ENCODE assay signal across 21 cellular contexts in the genomic region with DNA sequence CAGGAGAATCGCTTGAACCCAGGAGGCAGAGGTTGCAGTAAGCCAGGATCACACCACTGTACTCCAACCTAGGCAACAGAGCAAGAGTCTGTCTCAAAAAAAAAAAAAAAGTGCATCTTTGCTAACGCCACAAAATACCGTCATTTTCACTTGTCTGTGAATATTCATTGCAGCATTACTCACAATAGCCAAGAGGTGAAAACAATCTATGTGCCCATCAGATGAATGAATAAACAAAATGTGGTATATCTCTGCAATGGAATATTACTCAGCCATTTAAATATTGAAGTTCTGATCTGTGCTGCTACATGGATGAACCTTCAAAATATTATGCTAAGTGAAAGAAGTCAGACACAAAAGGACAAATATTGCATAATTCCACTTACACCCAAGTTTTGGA. TPM values are rescaled to one million over a fixed set of nuclear protein-coding genes. Genes with fewer than 3 reads are reported as not detected.
A peak's percentile ranks its signal among the peaks of the same experiment; 100 is the strongest.
DNase-seq lines count a peak whose midpoint lies in the region; ATAC-seq and TF ChIP-seq lines count a peak whose summit lies in the region.
"Had no signal": no experiment of that assay in that cellular context is flagged by ENCODE, and none has a peak within 500 bp of the region (broad histone marks: within the 10 kb centered on the region; RNA-seq: fewer than 3 reads in every experiment).

No MANE protein-coding gene starts in this region.

- H3K18ac ChIP-seq in trophoblast cell (ENCODE audit: low read length) = no peak overlapping the region

- H3K9me3 ChIP-seq in HCT116 (ENCODE audit: control insufficient read depth in 1 of 2, insufficient read depth in 1 of 2, low read depth in 1 of 2, low read length in 2 of 2) = peaks cover 5 to 10% of the 10 kb centered on the region in 2 experiments; a peak in 1 of 4 replicates
- no peaks in the 10 kb centered on the region for H3K9me3 ChIP-seq in trophoblast cell (ENCODE audit: insufficient read depth, low read depth, low read length)
- H3K9me3 ChIP-seq: lower lobe of right lung, stomach, thyroid gland had no signal

- POLR2A ChIA-PET in activated CD8-positive, alpha-beta T cell treated with anti-CD3 and anti-CD28 coated beads for 36 hours (lab: Charles Lee) = interaction anchor here (1.6 to 3.6 kb wide), 2 partner anchors 9 to 11 kb away, joined by 4 to 26 read pairs; a partner anchor contains a TSS
- POLR2A ChIA-PET in activated CD8-positive, alpha-beta T cell treated with anti-CD3 and anti-CD28 coated beads, Interleukin-2, amount 10 ng/mL, durations not matched to agents 7 days and 5 days (lab: Charles Lee) = no interaction called here
- POLR2A ChIA-PET in HCT116 (lab: Charles Lee) = no interaction called here

- H3K27me3 ChIP-seq in HCT116 (ENCODE audit: insufficient read depth, low read length) = no peaks in the 10 kb centered on the region
- H3K27me3 ChIP-seq in trophoblast cell (ENCODE audit: insufficient read depth, low read length) = no peaks in the 10 kb centered on the region
- H3K27me3 ChIP-seq: brain microvascular endothelial cell, stomach, thyroid gland had no signal

- H3K9ac ChIP-seq in HCT116 (ENCODE audit: low read length) (peak overlapping the region; percentile 34), trophoblast cell (ENCODE audit: low read length) (no peak overlapping the region)

- H3K27ac ChIP-seq in HCT116 (ENCODE audit: low read depth, low read length) (peak overlapping the region; percentile 79), trophoblast cell (ENCODE audit: low read depth, low read length) (peak overlapping the region; percentile 50)
- H3K27ac ChIP-seq: brain microvascular endothelial cell, lower lobe of right lung, stomach, thyroid gland had no signal

- TF ChIP-seq CTCF in activated CD8-positive, alpha-beta T cell treated with anti-CD3 and anti-CD28 coated beads for 36 hours (IDR thresholded peaks at IDR 0.05) = no peak
- no peak for TF ChIP-seq CTCF in HCT116 (IDR thresholded peaks at IDR 0.05 in 2 of 3, conservative IDR thresholded peaks at IDR 0.05 in 1 of 3; ENCODE audit: borderline replicate concordance in 1 of 3, insufficient read depth in 1 of 3, low read depth in 2 of 3, low read length in 2 of 3)

- intact Hi-C loops in activated CD8-positive, alpha-beta T cell treated with anti-CD3 and anti-CD28 coated beads for 36 hours (cut with micrococcal nuclease) = loop anchor here (5.0 kb wide), 1 partner anchor 155 kb away; no protein-coding TSS in a partner anchor
- intact Hi-C loops in HCT116 (cut with micrococcal nuclease) = loop anchor here (2.0 to 5.0 kb wide), 2 partner anchors 70 to 157 kb away; no protein-coding TSS in a partner anchor
- intact Hi-C loops in activated T-helper 1 cell treated with anti-CD3 and anti-CD28 coated beads, Interleukin-12 subunit alpha, Interleukin-12 subunit beta, Interleukin-2, Interleukin-4 antibody, amounts not matched to agents 30 ng/mL and 10 ng/mL and 1 ng/mL, durations not matched to agents 14 hours and 24 hours and 36 hours (cut with micrococcal nuclease) = no loop called here

- ATAC-seq in activated CD8-positive, alpha-beta T cell treated with anti-CD3 and anti-CD28 coated beads for 36 hours = no peak
- no peak for ATAC-seq in activated CD8-positive, alpha-beta T cell treated with anti-CD3 and anti-CD28 coated beads, Interleukin-2, amount 10 ng/mL, durations not matched to agents 7 days and 5 days
- ATAC-seq in HCT116 (no peak), HG03457 (IDR thresholded peaks at IDR 0.05; ENCODE audit: unreplicated experiment) (no peak)
- ATAC-seq: lower lobe of right lung had no signal

- H3K9me2 ChIP-seq in HCT116 (ENCODE audit: insufficient read depth) = no peaks in the 10 kb centered on the region

- no peak for TF ChIP-seq POLR2A in HCT116 (IDR thresholded peaks at IDR 0.05; ENCODE audit: borderline replicate concordance, extremely low read depth, insufficient read depth, insufficient read length)

- no peaks in the 10 kb centered on the region for H4K20me1 ChIP-seq in HCT116 (ENCODE audit: insufficient read depth)

- 0 out of 4 replicates have a peak overlapping the region, but pooled peaks of 1 of the 2 experiments have one; percentile 18 for H3K4me3 ChIP-seq in HCT116 (replicated peaks in 1 of 2; ENCODE audit: low read depth in 1 of 2, low read length in 2 of 2)
- no peak overlapping the region for H3K4me3 ChIP-seq in trophoblast cell (ENCODE audit: low read depth, low read length)
- H3K4me3 ChIP-seq: lower lobe of right lung, stomach, thyroid gland had no signal

- H2BK12ac ChIP-seq in trophoblast cell (ENCODE audit: low read length) = no peak overlapping the region

- no peak for DNase-seq in activated CD8-positive, alpha-beta T cell treated with anti-CD3 and anti-CD28 coated beads for 36 hours
- no peak for DNase-seq in activated CD8-positive, alpha-beta T cell treated with anti-CD3 and anti-CD28 coated beads, Interleukin-2, amount 10 ng/mL, durations not matched to agents 7 days and 5 days
- DNase-seq in HCT116 (ENCODE audit: low read depth, low spot score) (no peak), trophoblast cell (peak; percentile 23 to 83), NCI-H1092 treated with DMSO at 0.1 percent for 48 hours (lab: John Stamatoyannopoulos, UW) (no peak)
- no peak for DNase-seq in activated T-helper 1 cell treated with anti-CD3 and anti-CD28 coated beads, Interleukin-12 subunit alpha, Interleukin-12 subunit beta, Interleukin-2, Interleukin-4 antibody, amounts not matched to agents 30 ng/mL and 10 ng/mL and 1 ng/mL, durations not matched to agents 14 hours and 24 hours and 36 hours (ENCODE audit: low spot score)
- no peak for DNase-seq in effector CD8-positive, alpha-beta T cell (lab: John Stamatoyannopoulos, UW)
- DNase-seq: activated CD4-positive, alpha-beta T cell treated with anti-CD3 and anti-CD28 coated beads, Interleukin-2, amount 50 U/mL, for 48 hours; amniotic stem cell; lower lobe of right lung; NCI-H1105 treated with DMSO at 0.1 percent for 48 hours; NCI-H2029; NCI-H510A; Right ventricle myocardium superior; stomach; thyroid gland had no signal

- peaks cover 8% of the 10 kb centered on the region for H3K9me3 Mint-ChIP-seq in activated CD8-positive, alpha-beta T cell treated with anti-CD3 and anti-CD28 coated beads for 36 hours
- peaks cover 10% of the 10 kb centered on the region for H3K9me3 Mint-ChIP-seq in activated CD8-positive, alpha-beta T cell treated with anti-CD3 and anti-CD28 coated beads, Interleukin-2, amount 10 ng/mL, durations not matched to agents 7 days and 5 days (ENCODE audit: insufficient read depth)
- peaks cover 20% of the 10 kb centered on the region for H3K9me3 Mint-ChIP-seq in activated T-helper 1 cell treated with anti-CD3 and anti-CD28 coated beads, Interleukin-12 subunit alpha, Interleukin-12 subunit beta, Interleukin-2, Interleukin-4 antibody, amounts not matched to agents 30 ng/mL and 10 ng/mL and 1 ng/mL, durations not matched to agents 14 hours and 24 hours and 36 hours
- H3K9me3 Mint-ChIP-seq: WTC11 had no signal

- H2BK120ac ChIP-seq in trophoblast cell (ENCODE audit: insufficient read depth, low read length, poor library complexity) = no peak overlapping the region

- TF ChIP-seq RAD21 in HCT116 (IDR thresholded peaks at IDR 0.05; ENCODE audit: low read depth) = no peak

- no peak overlapping the region for H4K12ac ChIP-seq in trophoblast cell (ENCODE audit: low read depth, low read length)

- H3K4me3 Mint-ChIP-seq in activated CD8-positive, alpha-beta T cell treated with anti-CD3 and anti-CD28 coated beads for 36 hours = no peak overlapping the region
- H3K4me3 Mint-ChIP-seq in activated CD8-positive, alpha-beta T cell treated with anti-CD3 and anti-CD28 coated beads, Interleukin-2, amount 10 ng/mL, durations not matched to agents 7 days and 5 days = no peak overlapping the region
- H3K4me3 Mint-ChIP-seq in activated T-helper 1 cell treated with anti-CD3 and anti-CD28 coated beads, Interleukin-12 subunit alpha, Interleukin-12 subunit beta, Interleukin-2, Interleukin-4 antibody, amounts not matched to agents 30 ng/mL and 10 ng/mL and 1 ng/mL, durations not matched to agents 14 hours and 24 hours and 36 hours = no peak overlapping the region
- H3K4me3 Mint-ChIP-seq: B cell, nephron, WTC11 had no signal

- H3K4me1 ChIP-seq in HCT116 (ENCODE audit: control insufficient read depth in 1 of 2, insufficient read depth in 2 of 2, low read length in 2 of 2) = peaks cover 65 to 81% of the 10 kb centered on the region in 2 experiments
- H3K4me1 ChIP-seq in trophoblast cell (ENCODE audit: control insufficient read depth in 1 of 2, insufficient read depth in 2 of 2, low read length in 2 of 2) = peaks cover 11 to 16% of the 10 kb centered on the region in 2 experiments
- H3K4me1 ChIP-seq: lower lobe of right lung, thyroid gland had no signal

- peaks cover 5% of the 10 kb centered on the region; the same call in 1 of the 2 replicates for H3K79me2 ChIP-seq in HCT116 (ENCODE audit: insufficient read depth, low read length)
- H3K79me2 ChIP-seq in trophoblast cell (ENCODE audit: control insufficient read depth, insufficient read depth, low read length, poor library complexity) = peaks cover 2% of the 10 kb centered on the region

- no peak overlapping the region for H4K91ac ChIP-seq in trophoblast cell (ENCODE audit: low read depth, low read length)

- H2AK5ac ChIP-seq in trophoblast cell (ENCODE audit: low read length) = no peak overlapping the region

- no peaks in the 10 kb centered on the region for H3K36me3 ChIP-seq in HCT116 (ENCODE audit: control insufficient read depth in 1 of 2, insufficient read depth in 2 of 2, low read length in 2 of 2)
- no peaks in the 10 kb centered on the region for H3K36me3 ChIP-seq in trophoblast cell (ENCODE audit: control insufficient read depth in 1 of 2, insufficient read depth in 2 of 2, low read length in 2 of 2)
- H3K36me3 ChIP-seq: brain microvascular endothelial cell, lower lobe of right lung, stomach, thyroid gland had no signal

- RAD21 ChIA-PET in HCT116 (lab: Charles Lee; ENCODE audit: low non-redundant PET in 1 of 2, low total read pairs in 2 of 2, uncharacterized antibody in 2 of 2, unreplicated experiment in 2 of 2) = no interaction called here

- H3K79me1 ChIP-seq in trophoblast cell (ENCODE audit: low read length) = peaks cover 2% of the 10 kb centered on the region

- no peak overlapping the region for H3K14ac ChIP-seq in trophoblast cell (ENCODE audit: low read length)

- H3K4me2 ChIP-seq in HCT116 (ENCODE audit: low read length) (peak overlapping the region; percentile 64), trophoblast cell (ENCODE audit: low read length) (no peak overlapping the region)

- H3K4ac ChIP-seq in trophoblast cell (ENCODE audit: low read depth, low read length) = no peak overlapping the region

- peak overlapping the region; percentile 25 for H3K27ac Mint-ChIP-seq in activated CD8-positive, alpha-beta T cell treated with anti-CD3 and anti-CD28 coated beads for 36 hours
- no peak overlapping the region for H3K27ac Mint-ChIP-seq in activated CD8-positive, alpha-beta T cell treated with anti-CD3 and anti-CD28 coated beads, Interleukin-2, amount 10 ng/mL, durations not matched to agents 7 days and 5 days
- H3K27ac Mint-ChIP-seq in activated T-helper 1 cell treated with anti-CD3 and anti-CD28 coated beads, Interleukin-12 subunit alpha, Interleukin-12 subunit beta, Interleukin-2, Interleukin-4 antibody, amounts not matched to agents 30 ng/mL and 10 ng/mL and 1 ng/mL, durations not matched to agents 14 hours and 24 hours and 36 hours = peak overlapping the region; percentile 64
- H3K27ac Mint-ChIP-seq: B cell, nephron, WTC11 had no signal

- WGBS in trophoblast cell (ENCODE audit: extremely low coverage, insufficient coverage, insufficient read length) = no CpG with 5 or more reads among the region's 3 CpGs

- H2BK5ac ChIP-seq in trophoblast cell (ENCODE audit: low read depth, low read length, poor library complexity) = no peak overlapping the region

- CTCF ChIA-PET in activated CD8-positive, alpha-beta T cell treated with anti-CD3 and anti-CD28 coated beads for 36 hours (lab: Charles Lee) = no interaction called here
- CTCF ChIA-PET in activated CD8-positive, alpha-beta T cell treated with anti-CD3 and anti-CD28 coated beads, Interleukin-2, amount 10 ng/mL, durations not matched to agents 7 days and 5 days (lab: Charles Lee) = interaction anchor here (0.9 to 1.2 kb wide), 2 partner anchors 9 to 12 kb away, joined by 3 read pairs; no protein-coding TSS in a partner anchor
- CTCF ChIA-PET in HCT116 (lab: Charles Lee) = no interaction called here

- peaks cover 6% of the 10 kb centered on the region for H3K36me3 Mint-ChIP-seq in activated CD8-positive, alpha-beta T cell treated with anti-CD3 and anti-CD28 coated beads for 36 hours (ENCODE audit: low read depth)
- peaks cover 31% of the 10 kb centered on the region for H3K36me3 Mint-ChIP-seq in activated CD8-positive, alpha-beta T cell treated with anti-CD3 and anti-CD28 coated beads, Interleukin-2, amount 10 ng/mL, durations not matched to agents 7 days and 5 days (ENCODE audit: low read depth)
- peaks cover 13% of the 10 kb centered on the region for H3K36me3 Mint-ChIP-seq in activated T-helper 1 cell treated with anti-CD3 and anti-CD28 coated beads, Interleukin-12 subunit alpha, Interleukin-12 subunit beta, Interleukin-2, Interleukin-4 antibody, amounts not matched to agents 30 ng/mL and 10 ng/mL and 1 ng/mL, durations not matched to agents 14 hours and 24 hours and 36 hours (ENCODE audit: low read depth)
- H3K36me3 Mint-ChIP-seq: WTC11 had no signal

- BruUV-seq in HCT116 (replicated peaks; lab: Mats Ljungman, UMichigan) = no TSS peak

- H3K4me1 Mint-ChIP-seq in activated CD8-positive, alpha-beta T cell treated with anti-CD3 and anti-CD28 coated beads for 36 hours (ENCODE audit: low read depth) = peaks cover 49% of the 10 kb centered on the region
- H3K4me1 Mint-ChIP-seq in activated CD8-positive, alpha-beta T cell treated with anti-CD3 and anti-CD28 coated beads, Interleukin-2, amount 10 ng/mL, durations not matched to agents 7 days and 5 days (ENCODE audit: low read depth) = peaks cover 57% of the 10 kb centered on the region
- H3K4me1 Mint-ChIP-seq in activated T-helper 1 cell treated with anti-CD3 and anti-CD28 coated beads, Interleukin-12 subunit alpha, Interleukin-12 subunit beta, Interleukin-2, Interleukin-4 antibody, amounts not matched to agents 30 ng/mL and 10 ng/mL and 1 ng/mL, durations not matched to agents 14 hours and 24 hours and 36 hours (ENCODE audit: low read depth) = peaks cover 29% of the 10 kb centered on the region
- H3K4me1 Mint-ChIP-seq: B cell had no signal

- H3K23ac ChIP-seq in trophoblast cell (ENCODE audit: low read length) = no peak overlapping the region

- H4K8ac ChIP-seq in trophoblast cell (ENCODE audit: low read depth, low read length) = no peak overlapping the region

- H3K27me3 Mint-ChIP-seq in activated CD8-positive, alpha-beta T cell treated with anti-CD3 and anti-CD28 coated beads for 36 hours = no peaks in the 10 kb centered on the region
- H3K27me3 Mint-ChIP-seq in activated CD8-positive, alpha-beta T cell treated with anti-CD3 and anti-CD28 coated beads, Interleukin-2, amount 10 ng/mL, durations not matched to agents 7 days and 5 days (ENCODE audit: low read depth) = no peaks in the 10 kb centered on the region
- H3K27me3 Mint-ChIP-seq in activated T-helper 1 cell treated with anti-CD3 and anti-CD28 coated beads, Interleukin-12 subunit alpha, Interleukin-12 subunit beta, Interleukin-2, Interleukin-4 antibody, amounts not matched to agents 30 ng/mL and 10 ng/mL and 1 ng/mL, durations not matched to agents 14 hours and 24 hours and 36 hours (ENCODE audit: insufficient read depth) = peaks cover 2% of the 10 kb centered on the region
- H3K27me3 Mint-ChIP-seq: B cell had no signal

- H2AFZ ChIP-seq in HCT116 (ENCODE audit: low read depth, low read length, poor library complexity, severe bottlenecking) (no peak overlapping the region), trophoblast cell (ENCODE audit: insufficient read depth, low read length, poor library complexity) (no peak overlapping the region)

RNA-seq across cellular contexts. Expression of a gene that starts 7.9 kb away (rescaled TPM):
- total RNA-seq in activated CD8-positive, alpha-beta T cell treated with anti-CD3 and anti-CD28 coated beads for 36 hours = 10 to 100 TPM; 34.9 to 38.5 TPM
- total RNA-seq in activated CD8-positive, alpha-beta T cell treated with anti-CD3 and anti-CD28 coated beads, Interleukin-2, amount 10 ng/mL, durations not matched to agents 7 days and 5 days = 10 to 100 TPM; 41.5 to 46.9 TPM
- 47.8 TPM for total RNA-seq in HCT116 (2021; ENCODE audit: unreplicated experiment)
- polyA plus RNA-seq in HCT116 (2012) = 19.5 and 23.1 TPM in 2 replicates
- 119 and 127 TPM in 2 replicates for total RNA-seq in activated T-helper 1 cell treated with anti-CD3 and anti-CD28 coated beads, Interleukin-12 subunit alpha, Interleukin-12 subunit beta, Interleukin-2, Interleukin-4 antibody, amounts not matched to agents 30 ng/mL and 10 ng/mL and 1 ng/mL, durations not matched to agents 14 hours and 24 hours and 36 hours
- polyA plus RNA-seq in trophoblast cell (2013) = 11.0 and 11.3 TPM in 2 replicates

Comparison
In these comparisons a context has a peak if more than half of its experiments do, and no peak if none do; other contexts are left out.
1. DNase-seq: peak in trophoblast cell (2 of 2); none in activated CD8-positive, alpha-beta T cell treated with anti-CD3 and anti-CD28 coated beads for 36 hours (single experiment), activated CD8-positive, alpha-beta T cell treated with anti-CD3 and anti-CD28 coated beads, Interleukin-2, amount 10 ng/mL, durations not matched to agents 7 days and 5 days (single experiment), HCT116 (single experiment), activated T-helper 1 cell treated with anti-CD3 and anti-CD28 coated beads, Interleukin-12 subunit alpha, Interleukin-12 subunit beta, Interleukin-2, Interleukin-4 antibody, amounts not matched to agents 30 ng/mL and 10 ng/mL and 1 ng/mL, durations not matched to agents 14 hours and 24 hours and 36 hours (single experiment), NCI-H1092 treated with DMSO at 0.1 percent for 48 hours (single experiment) and effector CD8-positive, alpha-beta T cell (single experiment).